In the genomic region with DNA sequence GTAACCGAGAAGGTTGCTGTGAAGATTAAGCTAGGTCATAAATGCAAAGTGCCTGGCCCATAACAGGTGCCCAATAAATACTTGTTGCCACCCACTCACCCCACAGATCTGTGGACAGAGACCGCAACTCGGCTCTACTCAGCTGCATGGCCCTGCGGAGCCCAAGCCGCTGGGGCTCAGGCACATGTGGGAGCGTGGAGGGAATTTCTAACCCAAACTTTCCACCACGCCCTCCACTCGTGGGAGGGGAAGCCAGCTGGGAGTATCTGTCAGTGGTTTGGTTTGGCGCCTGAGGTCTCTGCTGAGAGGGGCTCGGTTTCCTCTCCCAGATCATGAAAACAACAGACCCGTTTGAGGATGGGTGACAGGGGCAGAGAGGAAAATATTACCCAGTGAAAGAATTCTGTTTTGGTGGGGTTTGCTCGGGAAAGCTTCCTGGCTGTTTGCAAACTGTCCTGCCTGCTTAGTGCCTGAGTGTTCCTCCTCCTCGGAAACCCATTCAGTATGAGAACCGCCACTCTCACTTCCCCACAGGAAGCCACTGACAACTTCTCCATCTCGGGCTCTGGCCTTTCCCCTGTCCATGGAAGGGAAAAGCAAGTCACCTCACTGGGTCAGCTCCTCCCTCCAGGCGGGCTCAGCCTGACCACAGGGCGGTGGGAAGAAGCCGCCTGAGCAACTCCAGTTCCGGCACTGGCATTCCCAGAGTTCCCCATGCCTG, we compare ENCODE assay signal across 8 cellular contexts.
DNase-seq lines count a peak whose midpoint lies in the region; ATAC-seq and TF ChIP-seq lines count a peak whose summit lies in the region.

No MANE protein-coding gene starts in this region.

- peak overlapping the region; percentile 33 for H3K4me3 ChIP-seq in left ventricle myocardium inferior
- no peak overlapping the region for H3K4me3 ChIP-seq in A673 (ENCODE audit: low read depth, low read length, poor library complexity, severe bottlenecking)

- H3K9me3 Mint-ChIP-seq in CD14-positive monocyte, result no peaks in the 10 kb centered on the region

- peak overlapping the region; percentile 79 to 91 for H3K4me3 Mint-ChIP-seq in CD14-positive monocyte

- H3K36me3 ChIP-seq in KOPT-K1 (ENCODE audit: insufficient read depth, low read length) (peaks cover under 1% of the 10 kb centered on the region; the same call in 1 of the 2 replicates), left ventricle myocardium inferior (peaks cover 17% of the 10 kb centered on the region), A673 (ENCODE audit: insufficient read depth, low read length, poor library complexity, severe bottlenecking) (no peaks in the 10 kb centered on the region)

- peak; percentile 86 for ATAC-seq in GM21390 (IDR thresholded peaks at IDR 0.05; ENCODE audit: unreplicated experiment)

- TF ChIP-seq CTCF in CD14-positive monocyte (IDR thresholded peaks at IDR 0.05), result no peak
- TF ChIP-seq CTCF in left ventricle myocardium inferior (IDR thresholded peaks at IDR 0.05; ENCODE audit: borderline replicate concordance), result no peak
- no peak for TF ChIP-seq CTCF in A673 (conservative IDR thresholded peaks at IDR 0.05; ENCODE audit: low read depth, low read length)

- H3K36me3 Mint-ChIP-seq in CD14-positive monocyte, result peaks cover 0 to 2% of the 10 kb centered on the region in 2 donors

- CTCF ChIA-PET in A673 (lab: Charles Lee), result interaction anchor here (0.6 kb wide), 1 partner anchor 141 kb away, joined by 3 read pairs; no protein-coding TSS in a partner anchor

- intact Hi-C loops in CD14-positive monocyte (cut with micrococcal nuclease) (loop anchor here in 1 of 2 donors (10.0 kb wide), 1 partner anchor 61 kb away; no protein-coding TSS in a partner anchor), left ventricle myocardium inferior (cut with micrococcal nuclease) (loop anchor here (10.0 kb wide), 1 partner anchor 51 kb away; no protein-coding TSS in a partner anchor), A673 (cut with micrococcal nuclease; ENCODE audit: unreplicated experiment) (no loop called here)

- H3K27me3 ChIP-seq in left ventricle myocardium inferior (ENCODE audit: low read depth) (no peaks in the 10 kb centered on the region), A673 (replicated peaks; ENCODE audit: insufficient read depth, low read depth, low read length, poor library complexity) (no peaks in the 10 kb centered on the region)

- POLR2A ChIA-PET in A673 (lab: Charles Lee; ENCODE audit: low non-redundant PET), result no interaction called here

- H3K4me1 ChIP-seq in left ventricle myocardium inferior (peaks cover 99% of the 10 kb centered on the region), A673 (ENCODE audit: insufficient read depth, low read length, poor library complexity, severe bottlenecking) (no peaks in the 10 kb centered on the region)

- peaks cover 0 to 2% (median 2%) of the 10 kb centered on the region in 3 donors for H3K27me3 Mint-ChIP-seq in CD14-positive monocyte (ENCODE audit: low read depth in 3 of 3)

- no peaks in the 10 kb centered on the region for H3K9me3 ChIP-seq in KOPT-K1 (ENCODE audit: insufficient read depth, low read length, poor library complexity, severe bottlenecking)
- no peaks in the 10 kb centered on the region for H3K9me3 ChIP-seq in left ventricle myocardium inferior (replicated peaks)
- no peaks in the 10 kb centered on the region for H3K9me3 ChIP-seq in A673 (ENCODE audit: low read depth, low read length, poor library complexity, severe bottlenecking)

- H3K27ac Mint-ChIP-seq in CD14-positive monocyte, result peak overlapping the region; percentile 77 to 91 (median 83)

- BruUV-seq in A673 (replicated peaks; lab: Mats Ljungman, UMichigan), result no TSS peak

- H3K4me1 Mint-ChIP-seq in CD14-positive monocyte, result peaks cover 33% of the 10 kb centered on the region

- peak; percentile 80 for DNase-seq in CD14-positive monocyte (ENCODE audit: low spot score)
- DNase-seq in activated T-cell treated with anti-CD3 and anti-CD28 coated beads for 4 hours, result peak; percentile 60
- peak; percentile 60 for DNase-seq in left ventricle myocardium inferior
- peak; percentile 58 to 71 for DNase-seq in stimulated activated CD4-positive, alpha-beta T cell treated with anti-CD3 and anti-CD28 coated beads, Interleukin-4, amount 100 ng/mL, for 4 hours
- no peak for DNase-seq in A673 (ENCODE audit: low spot score)
- no peak for DNase-seq in NCI-H2029 (lab: John Stamatoyannopoulos, UW)

- H3K27ac ChIP-seq in KOPT-K1 (ENCODE audit: low read depth, low read length, poor library complexity, severe bottlenecking), result peak overlapping the region; percentile 75
- peak overlapping the region; percentile 84 for H3K27ac ChIP-seq in left ventricle myocardium inferior (replicated peaks)
- H3K27ac ChIP-seq in A673 (ENCODE audit: low read depth, low read length, poor library complexity, severe bottlenecking), result no peak overlapping the region

Comparison
In these comparisons a context has a peak if more than half of its experiments do, and no peak if none do; other contexts are left out.
1. DNase-seq: peak in CD14-positive monocyte (single experiment), activated T-cell treated with anti-CD3 and anti-CD28 coated beads for 4 hours (single experiment), left ventricle myocardium inferior (single experiment) and stimulated activated CD4-positive, alpha-beta T cell treated with anti-CD3 and anti-CD28 coated beads, Interleukin-4, amount 100 ng/mL, for 4 hours (2 of 2); none in A673 (single experiment) and NCI-H2029 (single experiment).